ENCODE assay signal across 8 cellular contexts in the genomic region with DNA sequence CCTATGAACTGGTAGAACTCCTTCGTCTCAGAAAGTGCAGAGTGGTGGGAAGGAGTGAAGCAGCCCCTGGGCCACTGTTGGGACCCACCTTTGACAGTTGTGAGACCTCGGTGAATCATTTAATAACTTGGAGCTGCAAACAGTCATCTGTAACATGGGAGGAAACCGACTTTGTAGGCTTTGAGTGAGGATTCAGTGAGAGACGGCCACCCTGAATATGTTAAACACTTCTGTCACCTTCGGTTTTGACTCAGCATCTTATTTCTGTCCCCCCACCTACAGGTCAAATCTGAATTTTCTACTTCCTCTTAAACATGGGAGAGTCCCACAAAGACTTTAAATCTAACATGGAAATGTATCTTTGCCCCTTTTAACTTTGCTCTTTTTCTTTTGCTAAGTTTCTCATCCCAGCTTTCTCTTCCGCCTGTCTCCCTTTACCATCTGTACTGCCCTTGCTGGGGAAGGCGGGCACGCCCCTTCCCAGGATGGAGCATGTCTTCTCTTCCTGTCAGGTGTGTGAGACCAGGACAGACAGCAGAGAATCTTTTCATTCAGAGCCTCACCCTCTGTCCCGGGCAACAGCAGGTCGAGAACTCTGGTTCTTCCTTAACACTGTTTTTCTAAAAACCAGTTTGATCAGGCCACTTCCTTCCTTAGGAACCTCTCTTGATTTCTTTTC. TPM values are rescaled to one million over a fixed set of nuclear protein-coding genes. Genes with fewer than 3 reads are reported as not detected.
A peak's percentile ranks its signal among the peaks of the same experiment; 100 is the strongest.
DNase-seq lines count a peak whose midpoint lies in the region; ATAC-seq and TF ChIP-seq lines count a peak whose summit lies in the region.

No MANE protein-coding gene starts in this region.

- no peak for TF ChIP-seq POLR2A in prostate gland (IDR thresholded peaks at IDR 0.05)

- peak overlapping the region; percentile 40 for H3K4me3 Mint-ChIP-seq in memory B cell

- no peak overlapping the region for H3K27ac ChIP-seq in prostate gland

- no peaks in the 10 kb centered on the region for H3K9me3 ChIP-seq in prostate gland

- H3K27me3 ChIP-seq in prostate gland (replicated peaks; ENCODE audit: insufficient read depth) = no peaks in the 10 kb centered on the region

- H3K27ac Mint-ChIP-seq in memory B cell = peak overlapping the region; percentile 65

- WGBS in prostate gland = 80% methylated on average over 10 of the region's 10 CpGs

- intact Hi-C loops in prostate gland (cut with DNase I) = no loop called here

- ATAC-seq in GM18511 (IDR thresholded peaks at IDR 0.05; ENCODE audit: unreplicated experiment) = peak; percentile 96
- peak; percentile 89 for ATAC-seq in GM21515 (IDR thresholded peaks at IDR 0.05; ENCODE audit: unreplicated experiment)
- ATAC-seq in HG03439 (IDR thresholded peaks at IDR 0.05; ENCODE audit: unreplicated experiment) = peak; percentile 92
- peak; percentile 72 for ATAC-seq in memory B cell (ENCODE audit: low read depth)
- ATAC-seq in left lobe of liver = no peak

- no peaks in the 10 kb centered on the region for H3K36me3 ChIP-seq in prostate gland

- H3K9me3 Mint-ChIP-seq in memory B cell = no peaks in the 10 kb centered on the region

- no peak for DNase-seq in memory B cell (ENCODE audit: low spot score in 2 of 2)
- DNase-seq in prostate gland (ENCODE audit: low spot score) = no peak
- no peak for DNase-seq in cerebellar cortex (ENCODE audit: low spot score)
- no peak for DNase-seq in left lobe of liver (ENCODE audit: low spot score)
- DNase-seq in NCI-H524 (lab: John Stamatoyannopoulos, UW) = no peak

- no peak for TF ChIP-seq CTCF in prostate gland (IDR thresholded peaks at IDR 0.05)

- no peaks in the 10 kb centered on the region for H3K27me3 Mint-ChIP-seq in memory B cell

- peaks cover 15% of the 10 kb centered on the region for H3K4me1 Mint-ChIP-seq in memory B cell

- no peak overlapping the region for H3K4me3 ChIP-seq in prostate gland

- H3K4me1 ChIP-seq in prostate gland (replicated peaks) = no peaks in the 10 kb centered on the region

- peaks cover 37% of the 10 kb centered on the region for H3K36me3 Mint-ChIP-seq in memory B cell

RNA-seq across cellular contexts. Expression of a gene that starts 37.1 kb away (rescaled TPM):
- total RNA-seq in prostate gland = 100 to 1,000 TPM in 1 of 2 donors, 10 to 100 TPM in 1; 79.9 to 103 TPM
- total RNA-seq in left lobe of liver = 39.1 TPM

RNA-seq across cellular contexts. Expression of a gene that starts 45.1 kb away (rescaled TPM):
- 10 to 100 TPM; 16.8 to 47.8 TPM for total RNA-seq in prostate gland
- 12.6 TPM for total RNA-seq in left lobe of liver
